1 cellular context compared by ENCODE assay signal in the genomic region with DNA sequence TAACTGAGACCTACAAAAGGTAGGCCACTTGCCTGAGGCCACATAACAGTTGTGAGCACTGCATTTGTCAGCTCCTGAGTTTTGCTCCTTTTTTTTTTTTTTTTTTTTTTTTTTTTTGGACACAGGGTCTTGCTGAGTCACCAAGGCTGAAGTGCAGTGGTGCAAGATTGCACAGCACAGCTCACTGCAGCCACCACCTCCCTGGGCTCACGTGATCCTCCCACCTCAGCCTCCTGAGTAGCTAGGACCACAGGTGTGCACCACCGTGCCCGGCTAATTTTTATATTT.
TF ChIP-seq lines count a peak whose summit lies in the region.

No MANE protein-coding gene starts in this region.

TF ChIP-seq in HCT116, 20 proteins besides CTCF, POLR2A, EP300 and RAD21 (continued from another document):
- TF ChIP-seq TCF7L2 (IDR thresholded peaks at IDR 0.05; ENCODE audit: borderline replicate concordance, extremely low read depth, insufficient read depth, insufficient read length) (no peak), ZNF274 (IDR thresholded peaks at IDR 0.05; ENCODE audit: low read depth, low read length) (no peak), EZH2 (IDR thresholded peaks at IDR 0.05) (no peak), EZH2phosphoT487 (IDR thresholded peaks at IDR 0.05; ENCODE audit: borderline replicate concordance) (no peak), ZFX (IDR thresholded peaks at IDR 0.05) (no peak), EGR1 (IDR thresholded peaks at IDR 0.05; ENCODE audit: low read depth) (no peak)
TF ChIP-seq in HCT116: peak in this region for 0.
